9 cellular contexts compared by ENCODE assay signal in the genomic region with DNA sequence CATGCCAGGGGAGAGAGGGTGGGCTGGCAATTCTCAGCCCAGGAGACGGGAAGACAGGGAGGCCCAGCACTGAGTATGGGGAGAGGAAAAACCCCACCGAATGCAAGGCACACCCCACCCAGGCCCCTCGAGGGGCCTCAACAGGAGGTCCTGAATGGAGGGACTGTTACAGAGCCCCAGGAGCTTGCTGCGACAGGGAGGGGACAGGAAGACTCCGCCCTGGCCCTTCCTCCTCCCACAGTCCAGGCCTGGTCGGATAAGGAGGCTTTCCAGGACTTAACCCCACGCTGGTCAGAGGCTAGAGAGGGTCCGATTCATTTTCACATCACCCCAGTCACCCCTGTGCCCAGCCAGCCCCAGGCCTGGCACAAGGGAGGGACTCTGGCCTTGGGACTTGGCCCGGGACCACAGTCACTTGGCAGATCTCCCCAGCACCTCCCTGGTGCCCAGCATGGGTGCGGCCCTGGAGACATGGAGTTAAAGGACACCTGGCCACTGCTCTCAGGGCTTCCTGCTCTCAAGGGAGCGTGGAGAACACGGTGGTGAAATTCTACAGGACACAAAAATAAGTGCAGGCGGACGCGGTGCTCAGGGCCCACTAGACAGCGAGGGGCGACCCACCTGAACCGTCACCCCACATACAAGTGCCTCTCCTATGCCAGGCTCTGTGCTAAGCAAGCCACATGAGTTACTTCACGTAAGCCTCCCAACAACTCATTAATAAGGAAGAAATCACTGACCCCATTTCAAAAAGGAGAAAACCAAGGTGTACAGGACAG. TPM values are rescaled to one million over a fixed set of nuclear protein-coding genes. Genes with fewer than 3 reads are reported as not detected.
DNase-seq lines count a peak whose midpoint lies in the region; ATAC-seq and TF ChIP-seq lines count a peak whose summit lies in the region.
"Had no signal": no experiment of that assay in that cellular context is flagged by ENCODE, and none has a peak within 500 bp of the region (broad histone marks: within the 10 kb centered on the region; RNA-seq: fewer than 3 reads in every experiment).

No MANE protein-coding gene starts in this region.

- H3K27ac ChIP-seq in PC-3 (ENCODE audit: low read length) = peak overlapping the region; percentile 60
- H3K27ac ChIP-seq in dorsolateral prefrontal cortex = peak overlapping the region in 30 of 59 donors; percentile 5 to 81 (median 48)
- peak overlapping the region; percentile 97 for H3K27ac ChIP-seq in vagina
- H3K27ac ChIP-seq: KMS-11 had no signal

- H3K36me3 Mint-ChIP-seq in mesothelial cell of epicardium = peaks cover 5% of the 10 kb centered on the region

- POLR2A ChIA-PET in PC-3 (lab: Charles Lee; ENCODE audit: unreplicated experiment) = no interaction called here

- peak overlapping the region; percentile 96 for H3K9ac ChIP-seq in PC-3 (ENCODE audit: low read length)
- H3K9ac ChIP-seq: KMS-11 had no signal

- DNase-seq in COLO829 (ENCODE audit: low spot score) (peak; percentile 60), PC-3 (peak; percentile 46), dorsolateral prefrontal cortex (peak in 1 of 10 donors; percentile 59), mesothelial cell of epicardium (ENCODE audit: low spot score in 2 of 2, unreplicated experiment in 2 of 2) (no peak), vagina (ENCODE audit: extremely low spot score in 2 of 2) (no peak)
- DNase-seq in stimulated activated CD4-positive, alpha-beta T cell treated with anti-CD3 and anti-CD28 coated beads, Interleukin-4, amount 100 ng/mL, for 24 hours = no peak
- no peak for DNase-seq in stimulated activated CD4-positive, alpha-beta T cell treated with anti-CD3 and anti-CD28 coated beads, Interleukin-2, amount 100 ng/mL, for 48 hours

- H3F3A ChIP-seq in PC-3 (ENCODE audit: low read length, unreplicated experiment) = peaks cover 4% of the 10 kb centered on the region

- H3K4me3 ChIP-seq in PC-3 (ENCODE audit: low read length) (peak overlapping the region; percentile 78), dorsolateral prefrontal cortex (peak overlapping the region; percentile 45 to 87 (median 67)), vagina (peak overlapping the region; percentile 89 to 97)

- peak; percentile 45 for ATAC-seq in PC-3
- no peak for ATAC-seq in HG03108 (IDR thresholded peaks at IDR 0.05; ENCODE audit: unreplicated experiment)

- TF ChIP-seq POLR2A in vagina (IDR thresholded peaks at IDR 0.05) = no peak

- no peak overlapping the region for H2AFZ ChIP-seq in PC-3 (ENCODE audit: low read length)

- CTCF ChIA-PET in PC-3 (lab: Charles Lee) = interaction anchor here (0.6 kb wide), 1 partner anchor 17 kb away, joined by 8 read pairs; no protein-coding TSS in a partner anchor

- BruUV-seq in PC-3 (replicated peaks; lab: Mats Ljungman, UMichigan) = TSS peak; percentile 52

- TF ChIP-seq CTCF in PC-3 (conservative IDR thresholded peaks at IDR 0.05; ENCODE audit: low read depth, low read length) (no peak), dorsolateral prefrontal cortex (IDR thresholded peaks at IDR 0.05 in 54 of 56, conservative IDR thresholded peaks at IDR 0.05 in 2 of 56; ENCODE audit: low read depth in 1 of 56, partially characterized antibody in 56 of 56) (no peak), mesothelial cell of epicardium (IDR thresholded peaks at IDR 0.05; ENCODE audit: unreplicated experiment) (no peak), vagina (IDR thresholded peaks at IDR 0.05) (no peak)

- peaks cover 63% of the 10 kb centered on the region for H3K79me2 ChIP-seq in PC-3 (ENCODE audit: low read length)

- intact Hi-C loops in PC-3 (cut with micrococcal nuclease) (no loop called here), dorsolateral prefrontal cortex (cut with DNase I) (no loop called here), vagina (cut with DNase I) (no loop called here)

- H3K36me3 ChIP-seq in PC-3 (ENCODE audit: low read depth, low read length) (peaks cover 2% of the 10 kb centered on the region; the same call in 1 of the 2 replicates), vagina (peaks cover 0 to 18% of the 10 kb centered on the region in 2 donors)

- H3K4me1 ChIP-seq in PC-3 (ENCODE audit: insufficient read depth, low read length) (peaks cover 59% of the 10 kb centered on the region), vagina (peaks cover 78% of the 10 kb centered on the region)

- H3K9me3 Mint-ChIP-seq in mesothelial cell of epicardium = no peaks in the 10 kb centered on the region

- peak overlapping the region; percentile 95 for H3K4me2 ChIP-seq in PC-3 (ENCODE audit: low read length)

- no peaks in the 10 kb centered on the region for H3K27me3 Mint-ChIP-seq in mesothelial cell of epicardium (ENCODE audit: low read depth)

- no peaks in the 10 kb centered on the region for H3K9me3 ChIP-seq in PC-3 (ENCODE audit: low read length)
- no peaks in the 10 kb centered on the region for H3K9me3 ChIP-seq in vagina

- no peaks in the 10 kb centered on the region for H4K20me1 ChIP-seq in PC-3 (ENCODE audit: low read length)

- H3K27ac Mint-ChIP-seq in mesothelial cell of epicardium = peak overlapping the region; percentile 81

- H3K27me3 ChIP-seq in PC-3 (ENCODE audit: low read length) (no peaks in the 10 kb centered on the region), dorsolateral prefrontal cortex (no peaks in the 10 kb centered on the region), vagina (no peaks in the 10 kb centered on the region)

- H3K4me3 Mint-ChIP-seq in mesothelial cell of epicardium = peak overlapping the region; percentile 71

- H3K4me1 Mint-ChIP-seq in mesothelial cell of epicardium = peaks cover 42% of the 10 kb centered on the region

- H3K9me2 ChIP-seq in PC-3 (replicated peaks; ENCODE audit: low read length) = no peaks in the 10 kb centered on the region

RNA-seq across cellular contexts. Expression of a gene that starts 44.8 kb away (rescaled TPM):
- total RNA-seq in PC-3 (2014; rRNA removed) (9.1 and 12.2 TPM in 2 replicates), dorsolateral prefrontal cortex (1,000 to 10,000 TPM in 52 of 120 experiments, 100 to 1,000 TPM in 68; 334 to 1,348 (median 969) TPM), mesothelial cell of epicardium (94.9 to 112 TPM (median 105 TPM) in 3 replicates), vagina (56.2 TPM)

Comparison
In these comparisons a context has a peak if more than half of its experiments do, and no peak if none do; other contexts are left out.
1. DNase-seq: peak in COLO829 (single experiment) and PC-3 (single experiment); none in mesothelial cell of epicardium (0 of 2), vagina (0 of 2), stimulated activated CD4-positive, alpha-beta T cell treated with anti-CD3 and anti-CD28 coated beads, Interleukin-4, amount 100 ng/mL, for 24 hours (single experiment) and stimulated activated CD4-positive, alpha-beta T cell treated with anti-CD3 and anti-CD28 coated beads, Interleukin-2, amount 100 ng/mL, for 48 hours (0 of 2).
2. Peak in every context shown above with its lines, with median percentiles within 50 percentile points of each other: H3K27ac ChIP-seq and H3K4me3 ChIP-seq.